8 cellular contexts compared by ENCODE assay signal in the genomic region with DNA sequence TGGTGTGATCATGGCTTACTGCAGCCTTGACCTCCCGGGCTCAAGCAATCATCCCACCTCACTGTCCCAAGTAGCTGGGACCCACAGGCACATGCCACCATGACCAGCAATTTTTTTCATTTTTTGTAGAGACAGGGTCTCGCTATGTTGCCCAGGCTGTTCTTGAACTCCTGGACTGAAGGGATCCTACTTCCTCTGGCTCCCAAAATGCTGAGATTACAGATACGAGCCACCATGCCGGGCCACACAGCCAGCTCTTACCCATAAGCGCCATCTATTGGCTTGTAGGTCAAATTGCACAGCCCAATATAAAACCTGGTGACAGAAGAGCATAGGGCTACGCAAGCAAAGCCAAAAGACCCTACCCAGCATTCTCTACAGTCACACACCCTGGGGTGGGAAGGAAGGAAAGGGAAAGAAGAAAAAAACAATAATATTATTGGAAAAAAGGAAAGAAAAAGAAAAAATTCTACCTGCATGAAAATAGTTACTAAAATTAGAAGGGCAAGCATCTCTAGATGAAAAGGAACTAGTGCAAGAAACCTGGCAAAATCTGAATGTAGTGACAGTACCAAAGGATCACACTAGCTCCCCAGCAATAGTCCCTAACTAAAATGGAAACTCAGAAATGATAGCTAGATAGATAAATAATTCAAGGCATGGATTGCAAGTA. TPM values are rescaled to one million over a fixed set of nuclear protein-coding genes. Genes with fewer than 3 reads are reported as not detected.
DNase-seq lines count a peak whose midpoint lies in the region; ATAC-seq and TF ChIP-seq lines count a peak whose summit lies in the region.

No MANE protein-coding gene starts in this region.

- H3K27ac ChIP-seq in SU-DHL-6 (ENCODE audit: low read depth, low read length) (no peak overlapping the region), parathyroid adenoma (no peak overlapping the region)

- H3K9me2 ChIP-seq in SU-DHL-6 (replicated peaks; ENCODE audit: insufficient read depth, low read length) = no peaks in the 10 kb centered on the region

- H3K9ac ChIP-seq in SU-DHL-6 (ENCODE audit: low read length) (no peak overlapping the region), parathyroid adenoma (no peak overlapping the region)

- no peak overlapping the region for H2AFZ ChIP-seq in SU-DHL-6 (ENCODE audit: low read depth, low read length, severe bottlenecking)
- H2AFZ ChIP-seq in parathyroid adenoma = no peak overlapping the region

- peak; percentile 88 for TF ChIP-seq CTCF in SU-DHL-6 (IDR thresholded peaks at IDR 0.05; ENCODE audit: insufficient read depth, low read length, poor library complexity, severe bottlenecking)
- peak; percentile 86 for TF ChIP-seq CTCF in fibroblast of mammary gland (conservative IDR thresholded peaks at IDR 0.05; ENCODE audit: control insufficient read depth, insufficient read depth, low read depth, low read length)
- peak; percentile 80 for TF ChIP-seq CTCF in parathyroid adenoma (IDR thresholded peaks at IDR 0.05)

- H3K27me3 ChIP-seq in MG63 (peaks cover 3% of the 10 kb centered on the region; the same call in 1 of the 2 replicates), SU-DHL-6 (ENCODE audit: low read length) (no peaks in the 10 kb centered on the region), parathyroid adenoma (ENCODE audit: control insufficient read depth, insufficient read depth, low read length) (no peaks in the 10 kb centered on the region)

- H3K4me3 ChIP-seq in MG63 (no peak overlapping the region), SU-DHL-6 (ENCODE audit: insufficient read depth, low read length, poor library complexity, severe bottlenecking) (no peak overlapping the region), fibroblast of mammary gland (ENCODE audit: control insufficient read depth, low read depth, low read length) (no peak overlapping the region), parathyroid adenoma (ENCODE audit: low read depth, low read length) (no peak overlapping the region)

- peak; percentile 81 for ATAC-seq in GM21825 (IDR thresholded peaks at IDR 0.05; ENCODE audit: unreplicated experiment)

- no peaks in the 10 kb centered on the region for H3K4me1 ChIP-seq in parathyroid adenoma

- no peaks in the 10 kb centered on the region for H4K20me1 ChIP-seq in SU-DHL-6 (ENCODE audit: low read depth, low read length)

- H3F3A ChIP-seq in SU-DHL-6 (ENCODE audit: insufficient read depth) = no peaks in the 10 kb centered on the region

- H3K4me2 ChIP-seq in SU-DHL-6 (ENCODE audit: low read depth, low read length, poor library complexity, severe bottlenecking) (no peak overlapping the region), parathyroid adenoma (ENCODE audit: low read length) (no peak overlapping the region)

- H3K36me3 ChIP-seq in MG63 (no peaks in the 10 kb centered on the region), SU-DHL-6 (ENCODE audit: low read length) (no peaks in the 10 kb centered on the region), parathyroid adenoma (ENCODE audit: control insufficient read depth, insufficient read depth, low read length) (no peaks in the 10 kb centered on the region)

- no peaks in the 10 kb centered on the region for H3K9me3 ChIP-seq in MG63
- no peaks in the 10 kb centered on the region for H3K9me3 ChIP-seq in SU-DHL-6 (ENCODE audit: insufficient read depth, low read length)
- no peaks in the 10 kb centered on the region for H3K9me3 ChIP-seq in parathyroid adenoma (ENCODE audit: control insufficient read depth, low read length)

- DNase-seq in NCI-H2107 treated with DMSO at 0.1 percent for 48 hours (lab: John Stamatoyannopoulos, UW; ENCODE audit: unreplicated experiment) = peak; percentile 46
- no peak for DNase-seq in NCI-H2107 (lab: John Stamatoyannopoulos, UW)
- peak; percentile 23 for DNase-seq in MG63
- DNase-seq in fibroblast of mammary gland (ENCODE audit: low read depth) = peak; percentile 69
- DNase-seq in stimulated activated naive CD4-positive, alpha-beta T cell treated with Interleukin-2 at 50 U/mL for 16 hours (lab: John Stamatoyannopoulos, UW) = no peak

- H3K79me2 ChIP-seq in SU-DHL-6 (ENCODE audit: insufficient read depth, low read length) = no peaks in the 10 kb centered on the region
- H3K79me2 ChIP-seq in parathyroid adenoma = no peaks in the 10 kb centered on the region

RNA-seq across cellular contexts. Expression of a gene that starts 29.4 kb away (rescaled TPM):
- total RNA-seq in MG63 (2014; rRNA removed; shearing (Covaris generic); ENCODE audit: low replicate concordance) = 1.6 and 2.0 TPM in 2 replicates

Comparison
In these comparisons a context has a peak if more than half of its experiments do, and no peak if none do; other contexts are left out.
1. DNase-seq: peak in NCI-H2107 treated with DMSO at 0.1 percent for 48 hours (single experiment), MG63 (single experiment) and fibroblast of mammary gland (single experiment); none in NCI-H2107 (single experiment) and stimulated activated naive CD4-positive, alpha-beta T cell treated with Interleukin-2 at 50 U/mL for 16 hours (single experiment).
2. Peak in every context shown above with its lines, with median percentiles within 50 percentile points of each other: CTCF ChIP-seq.